In the genomic region with DNA sequence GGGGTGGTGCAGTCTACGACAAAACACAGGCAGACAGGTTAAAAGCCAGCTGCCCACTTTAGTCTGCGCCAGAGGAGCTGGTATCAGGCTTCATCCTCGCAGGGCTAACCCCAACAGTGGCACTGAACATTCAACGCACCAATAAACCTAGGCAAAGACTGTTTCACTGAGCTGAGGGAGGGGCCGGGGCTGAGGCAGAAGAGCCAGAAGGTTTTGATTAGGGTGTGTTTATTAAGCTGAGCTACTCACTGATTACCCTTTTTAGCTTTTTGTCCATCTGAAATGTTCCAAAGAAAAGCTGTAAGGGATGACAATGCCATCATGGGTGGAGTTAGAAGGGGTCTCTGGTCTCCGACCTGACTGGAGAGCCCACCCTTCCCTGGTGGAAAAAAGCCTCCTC, we compare ENCODE assay signal across 1 cellular context.
TF ChIP-seq lines count a peak whose summit lies in the region.

No MANE protein-coding gene starts in this region.

TF ChIP-seq in K562, 482 proteins besides CTCF, POLR2A, EP300 and RAD21:
- TF ChIP-seq ZFPM2 (CRISPR knock-in tag; IDR thresholded peaks at IDR 0.05) (no peak), ZBTB11 (CRISPR knock-in tag; IDR thresholded peaks at IDR 0.05) (no peak), CREB1 (IDR thresholded peaks at IDR 0.05) (no peak), CREB1 (CRISPR knock-in tag; IDR thresholded peaks at IDR 0.05) (no peak), ZKSCAN8 (CRISPR knock-in tag; IDR thresholded peaks at IDR 0.05) (no peak), BMI1 (IDR thresholded peaks at IDR 0.05; ENCODE audit: low read length) (no peak), CTCFL (IDR thresholded peaks at IDR 0.05; ENCODE audit: borderline replicate concordance, insufficient read depth, low read depth, low read length, poor library complexity, severe bottlenecking) (no peak), LARP7 (IDR thresholded peaks at IDR 0.05) (no peak), TCF7L2 (IDR thresholded peaks at IDR 0.05; ENCODE audit: low read depth, low read length) (no peak)
- TF ChIP-seq, protein P1, sequence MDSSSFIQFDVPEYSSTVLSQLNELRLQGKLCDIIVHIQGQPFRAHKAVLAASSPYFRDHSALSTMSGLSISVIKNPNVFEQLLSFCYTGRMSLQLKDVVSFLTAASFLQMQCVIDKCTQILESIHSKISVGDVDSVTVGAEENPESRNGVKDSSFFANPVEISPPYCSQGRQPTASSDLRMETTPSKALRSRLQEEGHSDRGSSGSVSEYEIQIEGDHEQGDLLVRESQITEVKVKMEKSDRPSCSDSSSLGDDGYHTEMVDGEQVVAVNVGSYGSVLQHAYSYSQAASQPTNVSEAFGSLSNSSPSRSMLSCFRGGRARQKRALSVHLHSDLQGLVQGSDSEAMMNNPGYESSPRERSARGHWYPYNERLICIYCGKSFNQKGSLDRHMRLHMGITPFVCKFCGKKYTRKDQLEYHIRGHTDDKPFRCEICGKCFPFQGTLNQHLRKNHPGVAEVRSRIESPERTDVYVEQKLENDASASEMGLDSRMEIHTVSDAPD (CRISPR knock-in tag; IDR thresholded peaks at IDR 0.05) = no peak
